ENCODE assay signal across 8 cellular contexts in genomic region chr12:131288798-131289695, GRCh38.
DNase-seq lines count a peak whose midpoint lies in the region; ATAC-seq and TF ChIP-seq lines count a peak whose summit lies in the region.
"Not testable (repeated sequence)": the region's sequence is repeated elsewhere in the genome, so short reads cannot be mapped to it uniquely, and the experiment has no call there.

No MANE protein-coding gene starts in this region.

- H3K36me3 Mint-ChIP-seq in CD14-positive monocyte; activated CD8-positive, alpha-beta memory T cell treated with anti-CD3 and anti-CD28 coated beads, Interleukin-2, amount 10 ng/mL, durations not matched to agents 7 days and 5 days; glutamatergic neuron (ENCODE audit: unreplicated experiment); neural progenitor cell: not testable (repeated sequence)

- H3K4me1 ChIP-seq in neural progenitor cell; testis; aorta (ENCODE audit: control insufficient read depth in 1 of 2, insufficient read depth in 2 of 2, low read length in 2 of 2): not testable (repeated sequence)

- H3F3A ChIP-seq in neural progenitor cell (ENCODE audit: low read depth): not testable (repeated sequence)

- not testable (repeated sequence) for H3K27me3 Mint-ChIP-seq in CD14-positive monocyte (ENCODE audit: low read depth in 3 of 3); activated CD8-positive, alpha-beta memory T cell treated with anti-CD3 and anti-CD28 coated beads, Interleukin-2, amount 10 ng/mL, durations not matched to agents 7 days and 5 days; glutamatergic neuron (ENCODE audit: unreplicated experiment); neural progenitor cell (ENCODE audit: insufficient read depth, low read depth)

- H3K36me3 ChIP-seq in neural progenitor cell; testis (ENCODE audit: low read depth, missing control alignments); aorta (ENCODE audit: control insufficient read depth in 1 of 2, insufficient read depth in 2 of 2, low read length in 1 of 2): not testable (repeated sequence)

- CTCF ChIA-PET in activated CD8-positive, alpha-beta memory T cell treated with anti-CD3 and anti-CD28 coated beads, Interleukin-2, amount 10 ng/mL, durations not matched to agents 7 days and 5 days (lab: Charles Lee): not testable (repeated sequence)

- H3K9me3 ChIP-seq in neural progenitor cell (ENCODE audit: low read depth); testis; aorta (ENCODE audit: control insufficient read depth, low read length): not testable (repeated sequence)

- not testable (repeated sequence) for H3K9me3 Mint-ChIP-seq in CD14-positive monocyte; activated CD8-positive, alpha-beta memory T cell treated with anti-CD3 and anti-CD28 coated beads, Interleukin-2, amount 10 ng/mL, durations not matched to agents 7 days and 5 days (ENCODE audit: low read depth); glutamatergic neuron (ENCODE audit: unreplicated experiment); neural progenitor cell

- 75 to 76% methylated on average over 12 to 18 of the region's 19 CpGs for WGBS in testis, 2 donors
- 77 to 78% methylated on average over 17 to 19 of the region's 19 CpGs for WGBS in aorta, 2 donors

- H4K20me1 ChIP-seq in neural progenitor cell (ENCODE audit: low read depth): not testable (repeated sequence)

- not testable (repeated sequence) for TF ChIP-seq POLR2A in testis (IDR thresholded peaks at IDR 0.05)

- H3K27ac Mint-ChIP-seq in CD14-positive monocyte; activated CD8-positive, alpha-beta memory T cell treated with anti-CD3 and anti-CD28 coated beads, Interleukin-2, amount 10 ng/mL, durations not matched to agents 7 days and 5 days: not testable (repeated sequence)
- H3K27ac Mint-ChIP-seq in glutamatergic neuron (ENCODE audit: unreplicated experiment) (peak overlapping the region; percentile 52), neural progenitor cell (peak overlapping the region; percentile 69)

- intact Hi-C loops in CD14-positive monocyte (cut with micrococcal nuclease); posterior vena cava (cut with DNase I); testis (cut with DNase I; ENCODE audit: low total_unique reads); aorta (cut with DNase I): not testable (repeated sequence)

- H2AFZ ChIP-seq in neural progenitor cell (replicated peaks): not testable (repeated sequence)

- TF ChIP-seq CTCF in CD14-positive monocyte (IDR thresholded peaks at IDR 0.05); glutamatergic neuron (IDR thresholded peaks at IDR 0.05; ENCODE audit: partially characterized antibody, unreplicated experiment); neural progenitor cell (IDR thresholded peaks at IDR 0.05); testis (IDR thresholded peaks at IDR 0.05): not testable (repeated sequence)

- H3K79me2 ChIP-seq in neural progenitor cell (ENCODE audit: low read depth): not testable (repeated sequence)

- H3K4me3 Mint-ChIP-seq in CD14-positive monocyte; activated CD8-positive, alpha-beta memory T cell treated with anti-CD3 and anti-CD28 coated beads, Interleukin-2, amount 10 ng/mL, durations not matched to agents 7 days and 5 days; glutamatergic neuron (ENCODE audit: unreplicated experiment); neural progenitor cell: not testable (repeated sequence)

- not testable (repeated sequence) for H3K4me3 ChIP-seq in neural progenitor cell; testis; aorta (ENCODE audit: low read length in 2 of 2)

- H3K4me1 Mint-ChIP-seq in CD14-positive monocyte; activated CD8-positive, alpha-beta memory T cell treated with anti-CD3 and anti-CD28 coated beads, Interleukin-2, amount 10 ng/mL, durations not matched to agents 7 days and 5 days; glutamatergic neuron (ENCODE audit: low read depth, unreplicated experiment): not testable (repeated sequence)
- H3K4me1 Mint-ChIP-seq in neural progenitor cell: peaks cover 21% of the 10 kb centered on the region

- ATAC-seq in activated CD8-positive, alpha-beta memory T cell treated with anti-CD3 and anti-CD28 coated beads, Interleukin-2, amount 10 ng/mL, durations not matched to agents 7 days and 5 days; aorta (ENCODE audit: low FRiP score): not testable (repeated sequence)

- not testable (repeated sequence) for H3K4me2 ChIP-seq in neural progenitor cell

- not testable (repeated sequence) for H3K27ac ChIP-seq in neural progenitor cell; testis; aorta (ENCODE audit: low read depth in 1 of 2, low read length in 2 of 2)

- not testable (repeated sequence) for H3K27me3 ChIP-seq in neural progenitor cell; testis; aorta (ENCODE audit: control insufficient read depth in 1 of 2, insufficient read depth in 2 of 2, low read length in 1 of 2)

- DNase-seq in CD14-positive monocyte (ENCODE audit: low spot score): peak; percentile 26
- peak; percentile 36 for DNase-seq in activated CD8-positive, alpha-beta memory T cell treated with anti-CD3 and anti-CD28 coated beads, Interleukin-2, amount 10 ng/mL, durations not matched to agents 7 days and 5 days
- DNase-seq in glutamatergic neuron; neural progenitor cell (ENCODE audit: low spot score): not testable (repeated sequence)
- peak; percentile 62 for DNase-seq in left kidney (ENCODE audit: low read depth, low spot score)
- peak; percentile 57 for DNase-seq in posterior vena cava (ENCODE audit: low spot score)
- DNase-seq in testis: peak; percentile 8
- peak; percentile 28 to 52 for DNase-seq in aorta

- H3K9ac ChIP-seq in neural progenitor cell: not testable (repeated sequence)
